In genomic region chr15:90097475-90097874, GRCh38 we compare ENCODE assay signal across 8 cellular contexts. TPM values are rescaled to one million over a fixed set of nuclear protein-coding genes. Genes with fewer than 3 reads are reported as not detected.
A peak's percentile ranks its signal among the peaks of the same experiment; 100 is the strongest.
DNase-seq lines count a peak whose midpoint lies in the region; ATAC-seq and TF ChIP-seq lines count a peak whose summit lies in the region.

No MANE protein-coding gene starts in this region.

- H3K36me3 ChIP-seq in esophagus squamous epithelium: no peaks in the 10 kb centered on the region

- peak overlapping the region; percentile 49 to 98 (median 96) for H3K27ac ChIP-seq in esophagus squamous epithelium

- DNase-seq in activated B cell treated with CpG ODN at 0.5 μM for 24 hours (no peak), esophagus squamous epithelium (lab: John Stamatoyannopoulos, UW) (no peak), GDM1 (lab: John Stamatoyannopoulos, UW) (no peak), left colon (no peak), NCI-H226 (no peak)

- CTCF ChIA-PET in activated B cell treated with CpG ODN at 0.5 μM for 24 hours (lab: Charles Lee): interaction anchor here (1.0 kb wide), 1 partner anchor 199 kb away, joined by 3 read pairs; no protein-coding TSS in a partner anchor

- H3K4me3 ChIP-seq in esophagus squamous epithelium: no peak overlapping the region

- WGBS in esophagus squamous epithelium, 2 donors: 10 to 36% methylated on average over 4 of the region's 4 CpGs

- H3K9me3 Mint-ChIP-seq in activated B cell treated with CpG ODN at 0.5 μM for 24 hours: no peaks in the 10 kb centered on the region
- no peaks in the 10 kb centered on the region for H3K9me3 Mint-ChIP-seq in stimulated activated memory B cell treated with anti-CD40 and anti-IgM and Interleukin-4, amounts not matched to agents 10 μg/mL and 1 μg/mL and 100 μg/mL, for 72 hours

- H3K27me3 Mint-ChIP-seq in activated B cell treated with CpG ODN at 0.5 μM for 24 hours: no peaks in the 10 kb centered on the region
- H3K27me3 Mint-ChIP-seq in stimulated activated memory B cell treated with anti-CD40 and anti-IgM and Interleukin-4, amounts not matched to agents 10 μg/mL and 1 μg/mL and 100 μg/mL, for 72 hours: no peaks in the 10 kb centered on the region

- POLR2A ChIA-PET in activated B cell treated with CpG ODN at 0.5 μM for 24 hours (lab: Charles Lee): no interaction called here

- H3K4me1 Mint-ChIP-seq in activated B cell treated with CpG ODN at 0.5 μM for 24 hours: peaks cover 68% of the 10 kb centered on the region
- H3K4me1 Mint-ChIP-seq in stimulated activated memory B cell treated with anti-CD40 and anti-IgM and Interleukin-4, amounts not matched to agents 10 μg/mL and 1 μg/mL and 100 μg/mL, for 72 hours: peaks cover 64% of the 10 kb centered on the region

- peaks cover 36 to 78% (median 53%) of the 10 kb centered on the region in 3 donors for H3K4me1 ChIP-seq in esophagus squamous epithelium

- peak overlapping the region; percentile 68 for H3K4me3 Mint-ChIP-seq in activated B cell treated with CpG ODN at 0.5 μM for 24 hours
- peak overlapping the region; percentile 2 for H3K4me3 Mint-ChIP-seq in stimulated activated memory B cell treated with anti-CD40 and anti-IgM and Interleukin-4, amounts not matched to agents 10 μg/mL and 1 μg/mL and 100 μg/mL, for 72 hours

- peak overlapping the region; percentile 93 for H3K27ac Mint-ChIP-seq in activated B cell treated with CpG ODN at 0.5 μM for 24 hours
- H3K27ac Mint-ChIP-seq in stimulated activated memory B cell treated with anti-CD40 and anti-IgM and Interleukin-4, amounts not matched to agents 10 μg/mL and 1 μg/mL and 100 μg/mL, for 72 hours: peak overlapping the region; percentile 82

- ATAC-seq in GM19025 (IDR thresholded peaks at IDR 0.05; ENCODE audit: low read depth, unreplicated experiment): peak; percentile 43
- ATAC-seq in HG03060 (IDR thresholded peaks at IDR 0.05; ENCODE audit: low read depth, unreplicated experiment): peak; percentile 50
- ATAC-seq in activated B cell treated with CpG ODN at 0.5 μM for 24 hours (ENCODE audit: low read depth): peak; percentile 67
- peak; percentile 82 for ATAC-seq in stimulated activated memory B cell treated with anti-CD40 and anti-IgM and Interleukin-4, amounts not matched to agents 10 μg/mL and 1 μg/mL and 100 μg/mL, for 72 hours
- ATAC-seq in left colon: no peak

- intact Hi-C loops in activated B cell treated with CpG ODN at 0.5 μM for 24 hours (cut with micrococcal nuclease) (loop anchor here (2.0 kb wide), 1 partner anchor 39 kb away; no protein-coding TSS in a partner anchor), esophagus squamous epithelium (cut with DNase I) (no loop called here), left colon (cut with DNase I, micrococcal nuclease) (no loop called here)

- H3K27me3 ChIP-seq in esophagus squamous epithelium: no peaks in the 10 kb centered on the region

- no peaks in the 10 kb centered on the region for H3K36me3 Mint-ChIP-seq in activated B cell treated with CpG ODN at 0.5 μM for 24 hours (ENCODE audit: low read depth)
- no peaks in the 10 kb centered on the region for H3K36me3 Mint-ChIP-seq in stimulated activated memory B cell treated with anti-CD40 and anti-IgM and Interleukin-4, amounts not matched to agents 10 μg/mL and 1 μg/mL and 100 μg/mL, for 72 hours

- TF ChIP-seq CTCF in activated B cell treated with CpG ODN at 0.5 μM for 24 hours (IDR thresholded peaks at IDR 0.05) (no peak), esophagus squamous epithelium (IDR thresholded peaks at IDR 0.05) (no peak)

- no peaks in the 10 kb centered on the region for H3K9me3 ChIP-seq in esophagus squamous epithelium

- no peak for TF ChIP-seq POLR2A in esophagus squamous epithelium (IDR thresholded peaks at IDR 0.05)

RNA-seq across cellular contexts. Expression of gene IDH2, which starts 4.8 kb away (rescaled TPM):
- total RNA-seq in activated B cell treated with CpG ODN at 0.5 μM for 24 hours (49.1 and 51.2 TPM in 2 replicates), esophagus squamous epithelium (100 to 1,000 TPM in 2 of 4 donors, 10 to 100 TPM in 2; 60.7 to 155 (median 103) TPM), left colon (100 to 1,000 TPM; 110 to 185 TPM)
